28 cellular contexts compared by ENCODE assay signal in the genomic region with DNA sequence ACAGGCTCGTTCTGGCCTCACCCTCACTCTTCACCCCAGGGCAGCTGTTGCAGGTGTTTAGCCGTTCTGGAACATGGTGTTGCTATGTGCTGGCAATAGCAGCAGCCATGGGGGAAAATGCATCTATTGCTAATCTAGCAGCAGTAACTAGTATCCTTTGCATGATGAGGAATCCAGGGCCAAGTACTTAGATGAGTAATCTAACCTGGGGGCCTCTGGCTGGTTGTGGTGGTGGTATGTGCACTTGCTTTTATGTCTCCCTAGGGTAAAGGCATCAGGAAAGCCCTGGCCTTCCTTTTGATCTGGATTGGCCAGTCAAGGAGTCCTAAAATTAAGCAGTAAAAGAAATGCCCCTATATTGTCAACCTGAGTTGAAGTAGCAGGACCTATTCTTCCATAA.
"Had no signal": no experiment of that assay in that cellular context is flagged by ENCODE, and none has a peak within 500 bp of the region (broad histone marks: within the 10 kb centered on the region; RNA-seq: fewer than 3 reads in every experiment).

No MANE protein-coding gene starts in this region.

- H3K27ac ChIP-seq: brain microvascular endothelial cell, coronary artery, dorsolateral prefrontal cortex, WERI-Rb-1 had no signal

- H3K36me3 ChIP-seq: brain microvascular endothelial cell, WERI-Rb-1 had no signal

- H3K27ac Mint-ChIP-seq: activated B cell treated with CpG ODN at 0.5 μM for 24 hours; activated CD8-positive, alpha-beta T cell treated with anti-CD3 and anti-CD28 coated beads for 36 hours; activated naive CD8-positive, alpha-beta T cell; activated T-helper 17 cell treated with anti-CD3 and anti-CD28 coated beads, Interleukin-2, amount 50 U/mL, for 72 hours; dendritic cell treated with granulocyte-macrophage colony-stimulating factor and Interleukin-4, amounts not matched to agents 40 ng/mL and 50 ng/mL, for 4 days; endodermal cell; T-cell; T-helper 1 cell treated with Interleukin-12 subunit alpha and Interleukin-12 subunit beta and Interleukin-4 antibody, amounts not matched to agents 30 μg/mL and 1 μg/mL, for 36 hours had no signal

- H3K36me3 Mint-ChIP-seq: activated naive CD8-positive, alpha-beta T cell; T-cell had no signal

- DNase-seq: activated B cell treated with CpG ODN at 0.5 μM for 24 hours; activated CD4-positive, alpha-beta T cell treated with anti-CD3 and anti-CD28 coated beads for 48 hours; activated CD4-positive, alpha-beta T cell treated with anti-CD3 and anti-CD28 coated beads, Interleukin-2, amount 50 U/mL, for 1 hour; activated CD4-positive, alpha-beta T cell treated with anti-CD3 and anti-CD28 coated beads, Interleukin-2, amount 50 U/mL, for 48 hours; activated CD8-positive, alpha-beta memory T cell treated with anti-CD3 and anti-CD28 coated beads for 24 hours; activated CD8-positive, alpha-beta T cell treated with anti-CD3 and anti-CD28 coated beads for 36 hours; activated effector memory CD4-positive, alpha-beta T cell treated with Interleukin-2 at 50 U/mL for 16 hours; activated gamma-delta T cell treated with Interleukin-2 at 50 U/mL for 16 hours; activated naive CD4-positive, alpha-beta T cell treated with anti-CD3 and anti-CD28 coated beads, Interleukin-2, amount 50 U/mL, for 16 hours; activated naive CD4-positive, alpha-beta T cell treated with Interleukin-2 at 50 U/mL for 16 hours; activated T-cell treated with anti-CD3 and anti-CD28 coated beads, Interleukin-2, amount 50 U/mL, for 4 hours; amniotic stem cell; anterior cingulate cortex; brain microvascular endothelial cell; dorsolateral prefrontal cortex; effector memory CD4-positive, alpha-beta T cell; endodermal cell; foreskin fibroblast; glutamatergic neuron; T-cell; T-helper 9 cell; WERI-Rb-1 had no signal

- H3K27me3 ChIP-seq: brain microvascular endothelial cell had no signal

- H3K9me3 Mint-ChIP-seq: dendritic cell treated with granulocyte-macrophage colony-stimulating factor and Interleukin-4, amounts not matched to agents 40 ng/mL and 50 ng/mL, for 4 days; endodermal cell; T-helper 1 cell treated with Interleukin-12 subunit alpha and Interleukin-12 subunit beta and Interleukin-4 antibody, amounts not matched to agents 30 μg/mL and 1 μg/mL, for 36 hours had no signal

- H3K4me3 Mint-ChIP-seq: activated B cell treated with CpG ODN at 0.5 μM for 24 hours; activated CD8-positive, alpha-beta T cell treated with anti-CD3 and anti-CD28 coated beads for 36 hours; activated naive CD8-positive, alpha-beta T cell; activated T-cell treated with anti-CD3 and anti-CD28 coated beads, Interleukin-2, amount 50 U/mL, for 4 hours; activated T-helper 17 cell treated with anti-CD3 and anti-CD28 coated beads, Interleukin-2, amount 50 U/mL, for 72 hours; central memory CD8-positive, alpha-beta T cell; dendritic cell treated with granulocyte-macrophage colony-stimulating factor and Interleukin-4, amounts not matched to agents 40 ng/mL and 50 ng/mL, for 4 days; endodermal cell; T-cell; T-helper 1 cell treated with Interleukin-12 subunit alpha and Interleukin-12 subunit beta and Interleukin-4 antibody, amounts not matched to agents 30 μg/mL and 1 μg/mL, for 36 hours had no signal

- H3K27me3 Mint-ChIP-seq: activated B cell treated with CpG ODN at 0.5 μM for 24 hours; activated CD8-positive, alpha-beta T cell treated with anti-CD3 and anti-CD28 coated beads for 36 hours; activated naive CD8-positive, alpha-beta T cell; central memory CD8-positive, alpha-beta T cell; dendritic cell treated with granulocyte-macrophage colony-stimulating factor and Interleukin-4, amounts not matched to agents 40 ng/mL and 50 ng/mL, for 4 days; T-cell had no signal

- H3K4me1 Mint-ChIP-seq: activated B cell treated with CpG ODN at 0.5 μM for 24 hours; activated T-helper 17 cell treated with anti-CD3 and anti-CD28 coated beads, Interleukin-2, amount 50 U/mL, for 72 hours; central memory CD8-positive, alpha-beta T cell; T-cell had no signal

- H3K4me3 ChIP-seq: coronary artery, dorsolateral prefrontal cortex had no signal
